Comparison of ENCODE assay signal across 8 cellular contexts in genomic region chr3:4978966-4979400, GRCh38. TPM values are rescaled to one million over a fixed set of nuclear protein-coding genes. Genes with fewer than 3 reads are reported as not detected.
DNase-seq lines count a peak whose midpoint lies in the region; ATAC-seq and TF ChIP-seq lines count a peak whose summit lies in the region.

No MANE protein-coding gene starts in this region.

- H3K4me2 ChIP-seq in OCI-LY1 (ENCODE audit: low read length): peak overlapping the region; percentile 63

- H3K27me3 Mint-ChIP-seq in CD4-positive, alpha-beta T cell: no peaks in the 10 kb centered on the region
- no peaks in the 10 kb centered on the region for H3K27me3 Mint-ChIP-seq in stimulated activated memory B cell treated with anti-CD40 and anti-IgM and Interleukin-4, amounts not matched to agents 10 μg/mL and 1 μg/mL and 100 μg/mL, for 72 hours

- no peaks in the 10 kb centered on the region for H3K9me3 ChIP-seq in CD4-positive, alpha-beta T cell (ENCODE audit: control insufficient read depth, low read length)
- no peaks in the 10 kb centered on the region for H3K9me3 ChIP-seq in OCI-LY1 (ENCODE audit: low read length)
- H3K9me3 ChIP-seq in mucosa of stomach (ENCODE audit: control insufficient read depth, low read length): no peaks in the 10 kb centered on the region

- ATAC-seq in CD4-positive, alpha-beta T cell (ENCODE audit: poor library complexity): peak; percentile 51
- ATAC-seq in GM19438 (IDR thresholded peaks at IDR 0.05; ENCODE audit: low read depth, unreplicated experiment) (peak; percentile 37), HG03521 (IDR thresholded peaks at IDR 0.05; ENCODE audit: unreplicated experiment) (peak; percentile 46)
- ATAC-seq in stimulated activated memory B cell treated with anti-CD40 and anti-IgM and Interleukin-4, amounts not matched to agents 10 μg/mL and 1 μg/mL and 100 μg/mL, for 72 hours: peak; percentile 72

- CTCF ChIA-PET in CD4-positive, alpha-beta T cell (lab: Charles Lee): interaction anchor here (0.8 to 2.9 kb wide), 10 partner anchors 32 to 267 kb away, joined by 3 to 29 read pairs (median 7); no protein-coding TSS in a partner anchor

- H3K4me1 Mint-ChIP-seq in CD4-positive, alpha-beta T cell (ENCODE audit: low read depth): peaks cover 58% of the 10 kb centered on the region
- H3K4me1 Mint-ChIP-seq in stimulated activated memory B cell treated with anti-CD40 and anti-IgM and Interleukin-4, amounts not matched to agents 10 μg/mL and 1 μg/mL and 100 μg/mL, for 72 hours: peaks cover 59% of the 10 kb centered on the region

- H3K36me3 ChIP-seq in OCI-LY1 (ENCODE audit: insufficient read depth, low read length) (no peaks in the 10 kb centered on the region), mucosa of stomach (ENCODE audit: control insufficient read depth, insufficient read depth, low read length) (peaks cover 13% of the 10 kb centered on the region)

- H2AFZ ChIP-seq in OCI-LY1 (ENCODE audit: low read length): no peak overlapping the region

- H3K79me2 ChIP-seq in OCI-LY1 (ENCODE audit: insufficient read depth, low read length): no peaks in the 10 kb centered on the region

- intact Hi-C loops in CD4-positive, alpha-beta T cell (cut with DNase I, micrococcal nuclease): loop anchor here in 1 of 2 experiments (5.0 kb wide), 1 partner anchor 72 kb away; no protein-coding TSS in a partner anchor

- peaks cover 46% of the 10 kb centered on the region for H3K36me3 Mint-ChIP-seq in CD4-positive, alpha-beta T cell (ENCODE audit: low read depth)
- H3K36me3 Mint-ChIP-seq in stimulated activated memory B cell treated with anti-CD40 and anti-IgM and Interleukin-4, amounts not matched to agents 10 μg/mL and 1 μg/mL and 100 μg/mL, for 72 hours: peaks cover 42% of the 10 kb centered on the region

- TF ChIP-seq POLR2A in erythroblast (IDR thresholded peaks at IDR 0.05; ENCODE audit: low read length): no peak

- no peaks in the 10 kb centered on the region for H3F3A ChIP-seq in OCI-LY1 (ENCODE audit: insufficient read depth, low read length)

- peak overlapping the region; percentile 58 for H3K4me3 ChIP-seq in OCI-LY1 (ENCODE audit: low read depth, low read length, poor library complexity, severe bottlenecking)
- H3K4me3 ChIP-seq in mucosa of stomach (ENCODE audit: low read length): no peak overlapping the region

- H3K4me1 ChIP-seq in OCI-LY1 (ENCODE audit: insufficient read depth, low read length, severe bottlenecking) (peaks cover 23% of the 10 kb centered on the region), mucosa of stomach (ENCODE audit: control insufficient read depth, insufficient read depth, low read length) (peaks cover 37% of the 10 kb centered on the region)

- H3K27ac Mint-ChIP-seq in CD4-positive, alpha-beta T cell: peak overlapping the region; percentile 94
- peak overlapping the region; percentile 98 for H3K27ac Mint-ChIP-seq in stimulated activated memory B cell treated with anti-CD40 and anti-IgM and Interleukin-4, amounts not matched to agents 10 μg/mL and 1 μg/mL and 100 μg/mL, for 72 hours

- H3K9me3 Mint-ChIP-seq in CD4-positive, alpha-beta T cell: no peaks in the 10 kb centered on the region
- no peaks in the 10 kb centered on the region for H3K9me3 Mint-ChIP-seq in stimulated activated memory B cell treated with anti-CD40 and anti-IgM and Interleukin-4, amounts not matched to agents 10 μg/mL and 1 μg/mL and 100 μg/mL, for 72 hours

- no peak for TF ChIP-seq CTCF in CD4-positive, alpha-beta T cell (IDR thresholded peaks at IDR 0.05)
- no peak for TF ChIP-seq CTCF in OCI-LY1 (IDR thresholded peaks at IDR 0.05; ENCODE audit: low read length)

- peak overlapping the region; percentile 98 for H3K4me3 Mint-ChIP-seq in CD4-positive, alpha-beta T cell
- H3K4me3 Mint-ChIP-seq in stimulated activated memory B cell treated with anti-CD40 and anti-IgM and Interleukin-4, amounts not matched to agents 10 μg/mL and 1 μg/mL and 100 μg/mL, for 72 hours: peak overlapping the region; percentile 98

- POLR2A ChIA-PET in CD4-positive, alpha-beta T cell (lab: Charles Lee): interaction anchor here (1.0 to 4.5 kb wide), 15 partner anchors 8 to 258 kb away, joined by 3 to 38 read pairs (median 5); no protein-coding TSS in a partner anchor

- H4K20me1 ChIP-seq in OCI-LY1 (ENCODE audit: insufficient read depth, low read length): no peaks in the 10 kb centered on the region

- DNase-seq in CD4-positive, alpha-beta T cell: peak; percentile 68 to 84 (median 76)
- DNase-seq in activated T-cell treated with anti-CD3 and anti-CD28 coated beads for 48 hours (ENCODE audit: low read depth) (peak; percentile 93), erythroblast (lab: John Stamatoyannopoulos, UW) (peak; percentile 78)

- peak overlapping the region; percentile 84 for H3K27ac ChIP-seq in CD4-positive, alpha-beta T cell (ENCODE audit: low read depth, low read length)
- H3K27ac ChIP-seq in OCI-LY1 (ENCODE audit: low read depth, low read length, poor library complexity, severe bottlenecking): no peak overlapping the region

- no peaks in the 10 kb centered on the region for H3K9me2 ChIP-seq in OCI-LY1 (ENCODE audit: low read depth, low read length)

- H3K27me3 ChIP-seq in CD4-positive, alpha-beta T cell (ENCODE audit: control insufficient read depth, insufficient read depth, low read length): no peaks in the 10 kb centered on the region
- no peaks in the 10 kb centered on the region for H3K27me3 ChIP-seq in OCI-LY1 (ENCODE audit: insufficient read depth, low read length)
- no peaks in the 10 kb centered on the region for H3K27me3 ChIP-seq in mucosa of stomach (ENCODE audit: control insufficient read depth, insufficient read depth, low read length)

- H3K9ac ChIP-seq in OCI-LY1 (ENCODE audit: low read length) (peak overlapping the region; percentile 6; the same call in 1 of the 2 replicates), mucosa of stomach (ENCODE audit: low read length) (peak overlapping the region; percentile 97)

RNA-seq across cellular contexts. Expression of gene BHLHE40, which starts 0.3 kb away (rescaled TPM):
- total RNA-seq in CD4-positive, alpha-beta T cell: 100 to 1,000 TPM; 167 to 182 TPM
